In the genomic region with DNA sequence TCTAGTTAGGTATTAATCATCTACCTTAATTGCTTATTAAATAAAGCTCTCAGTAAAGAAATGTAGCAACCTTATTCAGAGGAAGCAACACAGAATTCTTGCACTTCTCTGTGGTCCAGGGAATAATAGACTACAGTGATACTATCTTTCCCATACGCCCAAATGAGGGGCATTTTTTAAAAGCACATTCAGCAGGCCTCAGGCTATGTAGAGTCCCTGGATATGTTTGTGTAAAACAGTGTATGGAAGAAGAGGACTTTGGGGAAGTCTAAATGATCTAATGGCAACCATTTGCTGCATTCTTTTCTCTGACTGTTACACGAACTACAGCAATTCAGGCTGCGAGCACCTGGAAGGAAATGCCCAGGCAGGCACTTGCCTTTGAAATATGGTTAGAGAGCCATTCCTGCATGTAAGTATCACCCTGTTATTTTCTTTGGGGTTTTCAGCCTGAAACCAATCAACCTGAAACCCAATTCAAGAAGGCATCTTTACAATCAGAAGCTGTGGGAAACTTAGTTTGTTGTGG, we compare ENCODE assay signal across 13 cellular contexts.
"Had no signal": no experiment of that assay in that cellular context is flagged by ENCODE, and none has a peak within 500 bp of the region (broad histone marks: within the 10 kb centered on the region; RNA-seq: fewer than 3 reads in every experiment).

No MANE protein-coding gene starts in this region.

- H3K4me3 Mint-ChIP-seq: activated CD8-positive, alpha-beta memory T cell treated with anti-CD3 and anti-CD28 coated beads, Interleukin-2, amount 10 ng/mL, durations not matched to agents 7 days and 5 days; activated T-cell treated with anti-CD3 and anti-CD28 coated beads, Interleukin-2, amount 50 U/mL, for 24 hours; mesothelial cell of epicardium; T-helper 2 cell treated with Interferon-gamma antibody and Interleukin-4, amounts not matched to agents 5 μg/mL and 100 μg/mL, for 36 hours had no signal

- H3K9me3 ChIP-seq: heart left ventricle, tibial artery had no signal

- ATAC-seq: activated CD8-positive, alpha-beta memory T cell treated with anti-CD3 and anti-CD28 coated beads, Interleukin-2, amount 10 ng/mL, durations not matched to agents 7 days and 5 days; activated naive CD4-positive, alpha-beta T cell treated with anti-CD3 and anti-CD28 coated beads, Interleukin-2, amount 50 U/mL, for 72 hours; heart left ventricle; right cardiac atrium had no signal

- H3K36me3 Mint-ChIP-seq: activated CD8-positive, alpha-beta memory T cell treated with anti-CD3 and anti-CD28 coated beads, Interleukin-2, amount 10 ng/mL, durations not matched to agents 7 days and 5 days; activated naive CD4-positive, alpha-beta T cell treated with anti-CD3 and anti-CD28 coated beads, Interleukin-2, amount 50 U/mL, for 72 hours; mesothelial cell of epicardium had no signal

- H3K27me3 ChIP-seq: heart left ventricle, tibial artery had no signal

- DNase-seq: activated CD4-positive, alpha-beta T cell treated with anti-CD3 and anti-CD28 coated beads for 1 hour; activated CD4-positive, alpha-beta T cell treated with anti-CD3 and anti-CD28 coated beads, Interleukin-2, amount 50 U/mL, for 48 hours; activated CD8-positive, alpha-beta memory T cell treated with anti-CD3 and anti-CD28 coated beads, Interleukin-2, amount 10 ng/mL, durations not matched to agents 7 days and 5 days; activated effector memory CD4-positive, alpha-beta T cell treated with Interleukin-2 at 50 U/mL for 16 hours; activated T-cell treated with anti-CD3 and anti-CD28 coated beads, Interleukin-2, amount 50 U/mL, for 24 hours; amniotic stem cell; heart left ventricle; right cardiac atrium; small intestine; tibial artery had no signal

- H3K9me3 Mint-ChIP-seq: mesothelial cell of epicardium; T-helper 2 cell treated with Interferon-gamma antibody and Interleukin-4, amounts not matched to agents 5 μg/mL and 100 μg/mL, for 36 hours had no signal

- H3K4me1 ChIP-seq: heart left ventricle, tibial artery had no signal

- H3K4me1 Mint-ChIP-seq: activated CD8-positive, alpha-beta memory T cell treated with anti-CD3 and anti-CD28 coated beads, Interleukin-2, amount 10 ng/mL, durations not matched to agents 7 days and 5 days had no signal

- H3K27ac Mint-ChIP-seq: activated CD8-positive, alpha-beta memory T cell treated with anti-CD3 and anti-CD28 coated beads, Interleukin-2, amount 10 ng/mL, durations not matched to agents 7 days and 5 days; activated naive CD4-positive, alpha-beta T cell treated with anti-CD3 and anti-CD28 coated beads, Interleukin-2, amount 50 U/mL, for 72 hours; activated T-cell treated with anti-CD3 and anti-CD28 coated beads, Interleukin-2, amount 50 U/mL, for 24 hours; mesothelial cell of epicardium; T-helper 2 cell treated with Interferon-gamma antibody and Interleukin-4, amounts not matched to agents 5 μg/mL and 100 μg/mL, for 36 hours had no signal

- H3K27me3 Mint-ChIP-seq: activated CD8-positive, alpha-beta memory T cell treated with anti-CD3 and anti-CD28 coated beads, Interleukin-2, amount 10 ng/mL, durations not matched to agents 7 days and 5 days; activated T-cell treated with anti-CD3 and anti-CD28 coated beads, Interleukin-2, amount 50 U/mL, for 24 hours had no signal

- H3K27ac ChIP-seq: heart left ventricle, tibial artery had no signal

- H3K36me3 ChIP-seq: heart left ventricle, tibial artery had no signal

- H3K4me3 ChIP-seq: heart left ventricle, tibial artery had no signal
